In the genomic region with DNA sequence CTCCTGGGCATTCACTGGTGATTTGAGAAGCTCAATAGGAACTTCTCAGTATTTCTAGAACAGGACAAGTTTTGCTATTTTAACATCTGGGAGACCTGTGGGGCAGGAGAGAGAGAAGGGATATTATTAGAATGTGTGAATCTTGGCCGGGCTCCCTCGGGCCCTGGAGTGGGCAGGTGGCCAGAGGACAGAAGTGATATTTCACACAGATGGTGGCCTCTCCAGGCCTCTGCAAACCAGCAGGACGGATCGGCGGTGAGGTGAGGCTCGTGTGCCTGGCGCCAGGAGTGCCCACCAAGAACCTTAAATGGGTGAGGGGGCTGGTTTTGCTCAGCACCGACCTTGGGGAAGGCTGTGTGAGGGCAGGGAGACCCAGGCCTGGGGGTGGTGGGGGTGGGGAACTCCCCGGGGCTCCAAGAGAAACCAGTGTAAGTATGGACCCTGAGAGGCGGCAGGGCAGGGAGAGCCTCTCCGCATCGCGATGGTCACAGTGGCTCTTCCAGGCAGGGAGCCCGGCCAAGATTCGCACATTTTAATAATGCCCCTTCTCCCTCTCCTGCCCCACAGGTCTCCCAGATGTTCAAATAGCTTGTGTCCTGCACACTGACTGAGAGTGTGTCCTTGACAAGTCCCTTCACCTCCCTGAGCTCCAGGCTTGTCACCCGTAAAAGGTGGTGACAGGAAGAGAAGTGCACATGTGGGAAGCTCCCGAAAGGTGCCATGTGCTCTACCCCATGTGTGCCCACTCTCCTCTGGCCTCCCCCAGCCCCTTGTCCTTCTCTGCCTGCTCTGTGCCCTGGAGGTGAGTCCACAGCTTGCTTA, we compare ENCODE assay signal across 15 cellular contexts.
DNase-seq lines count a peak whose midpoint lies in the region; ATAC-seq and TF ChIP-seq lines count a peak whose summit lies in the region.
"Had no signal": no experiment of that assay in that cellular context is flagged by ENCODE, and none has a peak within 500 bp of the region (broad histone marks: within the 10 kb centered on the region; RNA-seq: fewer than 3 reads in every experiment).

No MANE protein-coding gene starts in this region.

- TF ChIP-seq POLR2A in sigmoid colon (IDR thresholded peaks at IDR 0.05) = no peak

- WGBS in heart right ventricle, 2 donors = 25 to 41% methylated on average over 17 of the region's 17 CpGs
- WGBS in sigmoid colon, 2 donors = 75 to 78% methylated on average over 17 of the region's 17 CpGs

- ATAC-seq in RWPE2 (ENCODE audit: low read depth) (no peak), heart right ventricle (peak; percentile 81 to 93 (median 89)), natural killer cell (no peak)
- ATAC-seq in activated naive CD8-positive, alpha-beta T cell treated with anti-CD3 and anti-CD28 coated beads, Interleukin-2, amount 50 U/mL, for 24 hours = no peak
- ATAC-seq: PC-3, T-cell had no signal

- no peaks in the 10 kb centered on the region for H3K36me3 Mint-ChIP-seq in natural killer cell
- H3K36me3 Mint-ChIP-seq in activated naive CD8-positive, alpha-beta T cell treated with anti-CD3 and anti-CD28 coated beads, Interleukin-2, amount 50 U/mL, for 24 hours (ENCODE audit: low read depth) = no peaks in the 10 kb centered on the region
- H3K36me3 Mint-ChIP-seq: activated naive CD8-positive, alpha-beta T cell treated with anti-CD3 and anti-CD28 coated beads, Interleukin-2, amount 10 ng/mL, durations not matched to agents 7 days and 5 days; T-cell had no signal

- TF ChIP-seq EP300 in sigmoid colon (IDR thresholded peaks at IDR 0.05) = no peak

- intact Hi-C loops in heart right ventricle (cut with DNase I) (loop anchor here in 2 of 10 donors (5.0 kb wide), 1 partner anchor 50 kb away; no protein-coding TSS in a partner anchor), sigmoid colon (cut with DNase I) (no loop called here), natural killer cell (cut with micrococcal nuclease) (no loop called here)

- no peak overlapping the region for H3K4me3 Mint-ChIP-seq in natural killer cell
- no peak overlapping the region for H3K4me3 Mint-ChIP-seq in activated naive CD8-positive, alpha-beta T cell treated with anti-CD3 and anti-CD28 coated beads, Interleukin-2, amount 50 U/mL, for 24 hours
- H3K4me3 Mint-ChIP-seq: activated naive CD8-positive, alpha-beta T cell treated with anti-CD3 and anti-CD28 coated beads, Interleukin-2, amount 10 ng/mL, durations not matched to agents 7 days and 5 days; central memory CD8-positive, alpha-beta T cell; T-cell had no signal

- H3K4me1 ChIP-seq in RWPE2 (ENCODE audit: insufficient read depth, poor library complexity, severe bottlenecking) (no peaks in the 10 kb centered on the region), heart right ventricle (peaks cover 0 to 54% (median 21%) of the 10 kb centered on the region in 9 donors), sigmoid colon (peaks cover 0 to 28% (median 17%) of the 10 kb centered on the region in 4 donors)

- no peak overlapping the region for H3K27ac Mint-ChIP-seq in natural killer cell
- H3K27ac Mint-ChIP-seq in activated naive CD8-positive, alpha-beta T cell treated with anti-CD3 and anti-CD28 coated beads, Interleukin-2, amount 50 U/mL, for 24 hours = no peak overlapping the region
- H3K27ac Mint-ChIP-seq: activated naive CD8-positive, alpha-beta T cell treated with anti-CD3 and anti-CD28 coated beads, Interleukin-2, amount 10 ng/mL, durations not matched to agents 7 days and 5 days; T-cell had no signal

- H3K9me3 Mint-ChIP-seq in natural killer cell = no peaks in the 10 kb centered on the region
- H3K9me3 Mint-ChIP-seq in activated naive CD8-positive, alpha-beta T cell treated with anti-CD3 and anti-CD28 coated beads, Interleukin-2, amount 50 U/mL, for 24 hours = no peaks in the 10 kb centered on the region
- H3K9me3 Mint-ChIP-seq: activated naive CD8-positive, alpha-beta T cell treated with anti-CD3 and anti-CD28 coated beads, Interleukin-2, amount 10 ng/mL, durations not matched to agents 7 days and 5 days; T-cell had no signal

- H3K27ac ChIP-seq in RWPE2 (ENCODE audit: poor library complexity, severe bottlenecking) = no peak overlapping the region
- H3K27ac ChIP-seq in heart right ventricle = peak overlapping the region in 9 of 10 donors; percentile 50 to 89 (median 82)
- H3K27ac ChIP-seq in sigmoid colon = peak overlapping the region in 1 of 4 donors; percentile 49

- H3K4me1 Mint-ChIP-seq in natural killer cell = no peaks in the 10 kb centered on the region
- no peaks in the 10 kb centered on the region for H3K4me1 Mint-ChIP-seq in activated naive CD8-positive, alpha-beta T cell treated with anti-CD3 and anti-CD28 coated beads, Interleukin-2, amount 50 U/mL, for 24 hours
- H3K4me1 Mint-ChIP-seq: activated naive CD8-positive, alpha-beta T cell treated with anti-CD3 and anti-CD28 coated beads, Interleukin-2, amount 10 ng/mL, durations not matched to agents 7 days and 5 days; central memory CD8-positive, alpha-beta T cell; T-cell had no signal

- DNase-seq in DMS 273 treated with DMSO at 0.1 percent for 48 hours (lab: John Stamatoyannopoulos, UW) (peak; percentile 64), RWPE2 (ENCODE audit: low spot score) (peak; percentile 31), heart right ventricle (peak; percentile 80 to 82), sigmoid colon (peak; percentile 91), natural killer cell (no peak), DMS114 treated with DMSO at 0.1 percent for 48 hours (lab: John Stamatoyannopoulos, UW; ENCODE audit: unreplicated experiment) (no peak), NCI-H345 (lab: John Stamatoyannopoulos, UW) (no peak)
- DNase-seq in activated naive CD8-positive, alpha-beta T cell treated with anti-CD3 and anti-CD28 coated beads, Interleukin-2, amount 50 U/mL, for 24 hours = no peak
- DNase-seq: activated naive CD8-positive, alpha-beta T cell treated with anti-CD3 and anti-CD28 coated beads, Interleukin-2, amount 10 ng/mL, durations not matched to agents 7 days and 5 days; AML-193; NCI-H187; PC-3; stimulated activated CD4-positive, alpha-beta T cell treated with anti-CD3 and anti-CD28 coated beads, Interleukin-1b, Interleukin-23, amount 100 ng/mL, for 48 hours; T-cell had no signal

- no peaks in the 10 kb centered on the region for H3K36me3 ChIP-seq in RWPE2 (ENCODE audit: low read depth)
- H3K36me3 ChIP-seq in heart right ventricle = no peaks in the 10 kb centered on the region
- no peaks in the 10 kb centered on the region for H3K36me3 ChIP-seq in sigmoid colon

- H3K27me3 ChIP-seq in RWPE2 (ENCODE audit: insufficient read depth, poor library complexity, severe bottlenecking) = no peaks in the 10 kb centered on the region
- no peaks in the 10 kb centered on the region for H3K27me3 ChIP-seq in heart right ventricle
- no peaks in the 10 kb centered on the region for H3K27me3 ChIP-seq in sigmoid colon

- H3K27me3 Mint-ChIP-seq in natural killer cell (ENCODE audit: low read depth in 2 of 2) = peaks cover 26% of the 10 kb centered on the region in 2 donors
- H3K27me3 Mint-ChIP-seq in activated naive CD8-positive, alpha-beta T cell treated with anti-CD3 and anti-CD28 coated beads, Interleukin-2, amount 50 U/mL, for 24 hours = peaks cover 2% of the 10 kb centered on the region

- H3K9me3 ChIP-seq in RWPE2 (ENCODE audit: severe bottlenecking) (no peaks in the 10 kb centered on the region), heart right ventricle (no peaks in the 10 kb centered on the region), sigmoid colon (no peaks in the 10 kb centered on the region)

- H3K4me3 ChIP-seq in RWPE2 (ENCODE audit: severe bottlenecking) (no peak overlapping the region), heart right ventricle (peak overlapping the region in 5 of 10 donors; percentile 3 to 21 (median 10)), sigmoid colon (no peak overlapping the region)

- TF ChIP-seq CTCF in RWPE2 (IDR thresholded peaks at IDR 0.05; ENCODE audit: poor library complexity, severe bottlenecking) (no peak), heart right ventricle (IDR thresholded peaks at IDR 0.05) (no peak), sigmoid colon (IDR thresholded peaks at IDR 0.05) (no peak), natural killer cell (IDR thresholded peaks at IDR 0.05) (no peak)

Comparison
In these comparisons a context has a peak if more than half of its experiments do, and no peak if none do; other contexts are left out.
1. DNase-seq: peak in DMS 273 treated with DMSO at 0.1 percent for 48 hours (single experiment), RWPE2 (single experiment), heart right ventricle (2 of 2) and sigmoid colon (single experiment); none in natural killer cell (single experiment), DMS114 treated with DMSO at 0.1 percent for 48 hours (single experiment), activated naive CD8-positive, alpha-beta T cell treated with anti-CD3 and anti-CD28 coated beads, Interleukin-2, amount 50 U/mL, for 24 hours (single experiment) and NCI-H345 (single experiment).
2. ATAC-seq: peak in heart right ventricle (8 of 8); none in RWPE2 (single experiment), natural killer cell (0 of 3) and activated naive CD8-positive, alpha-beta T cell treated with anti-CD3 and anti-CD28 coated beads, Interleukin-2, amount 50 U/mL, for 24 hours (single experiment).